ENCODE assay signal across 21 cellular contexts in the genomic region with DNA sequence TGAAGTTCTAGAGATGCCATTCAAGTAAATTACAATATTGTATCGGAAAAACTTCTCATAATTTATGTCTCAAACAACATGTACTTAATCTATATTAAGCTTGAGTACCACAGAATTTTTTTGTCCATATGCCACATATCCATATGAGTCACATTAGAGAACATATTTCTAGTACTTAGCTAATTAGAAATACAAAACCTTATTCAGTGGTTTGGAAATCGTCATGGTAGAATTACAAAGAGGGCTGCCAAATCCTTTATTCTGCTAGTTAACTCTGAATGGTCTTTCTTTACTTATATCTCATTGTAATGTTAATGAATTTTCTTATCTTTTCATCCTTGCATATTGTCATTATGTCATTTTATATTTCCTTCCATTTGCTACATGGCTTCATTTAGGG. TPM values are rescaled to one million over a fixed set of nuclear protein-coding genes. Genes with fewer than 3 reads are reported as not detected.
A peak's percentile ranks its signal among the peaks of the same experiment; 100 is the strongest.
DNase-seq lines count a peak whose midpoint lies in the region; ATAC-seq and TF ChIP-seq lines count a peak whose summit lies in the region.
"Had no signal": no experiment of that assay in that cellular context is flagged by ENCODE, and none has a peak within 500 bp of the region (broad histone marks: within the 10 kb centered on the region; RNA-seq: fewer than 3 reads in every experiment).

No MANE protein-coding gene starts in this region.

- no peaks in the 10 kb centered on the region for H3K9me2 ChIP-seq in GM23248 (ENCODE audit: insufficient read depth)

- H3K36me3 ChIP-seq in ACC112 (ENCODE audit: insufficient read depth, low read length) = no peaks in the 10 kb centered on the region
- no peaks in the 10 kb centered on the region for H3K36me3 ChIP-seq in GM23248 (ENCODE audit: low read depth)
- H3K36me3 ChIP-seq: gastrocnemius medialis, left lung, suprapubic skin had no signal

- no peaks in the 10 kb centered on the region for H4K20me1 ChIP-seq in GM23248 (ENCODE audit: insufficient read depth)

- no peaks in the 10 kb centered on the region for H3K27me3 Mint-ChIP-seq in activated T-helper 17 cell treated with anti-CD3 and anti-CD28 coated beads, Interleukin-2, amount 50 U/mL, for 72 hours
- no peaks in the 10 kb centered on the region for H3K27me3 Mint-ChIP-seq in Calu3 (ENCODE audit: unreplicated experiment)

- peak overlapping the region; percentile 46 for H3K9ac ChIP-seq in GM23248

- intact Hi-C loops in Calu3 (cut with micrococcal nuclease; ENCODE audit: unreplicated experiment) = loop anchor here (5.0 to 10.0 kb wide), 2 partner anchors 157 to 254 kb away; no protein-coding TSS in a partner anchor

- H3K9me3 Mint-ChIP-seq in activated T-helper 17 cell treated with anti-CD3 and anti-CD28 coated beads, Interleukin-2, amount 50 U/mL, for 72 hours = no peaks in the 10 kb centered on the region
- H3K9me3 Mint-ChIP-seq in Calu3 (ENCODE audit: low read depth, unreplicated experiment) = no peaks in the 10 kb centered on the region
- H3K9me3 Mint-ChIP-seq: activated T-helper 1 cell treated with anti-CD3 and anti-CD28 coated beads, Interleukin-12 subunit alpha, Interleukin-12 subunit beta, Interleukin-2, Interleukin-4 antibody, amounts not matched to agents 30 ng/mL and 10 ng/mL and 1 ng/mL, durations not matched to agents 14 hours and 24 hours and 36 hours had no signal

- WGBS in GM23248 (ENCODE audit: low coverage in 1 of 2, low lambda C conversion rate in 2 of 2, missing lambda C conversion rate in 2 of 2), 2 experiments = 32 to 34% methylated on average over 2 of the region's 2 CpGs

- peak; percentile 86 for DNase-seq in GM23248
- peak; percentile 93 for DNase-seq in fibroblast of peridontal ligament (ENCODE audit: extremely low read depth)
- no peak for DNase-seq in stimulated activated naive CD4-positive, alpha-beta T cell treated with Interleukin-2 at 50 U/mL for 16 hours (lab: John Stamatoyannopoulos, UW)
- DNase-seq in Calu3 = no peak
- no peak for DNase-seq in Kasumi-1 (lab: John Stamatoyannopoulos, UW)
- no peak for DNase-seq in NCI-H1417 (lab: John Stamatoyannopoulos, UW)
- DNase-seq: activated CD4-positive, CD25-positive, alpha-beta regulatory T cell; activated CD8-positive, alpha-beta memory T cell treated with anti-CD3 and anti-CD28 coated beads for 24 hours; AML-193; gastrocnemius medialis; H7; left lung; NCI-H146; NCI-H2227 treated with DMSO at 0.1 percent for 48 hours; posterior cingulate gyrus; Right ventricle myocardium superior; stimulated activated CD4-positive, alpha-beta T cell treated with anti-CD3 and anti-CD28 coated beads, Interleukin-4, amount 100 ng/mL, for 1 hour had no signal

- in situ Hi-C loops in GM23248 (cut with MboI) = no loop called here

- H3K4me3 ChIP-seq in ACC112 (ENCODE audit: low read depth, low read length) (no peak overlapping the region), GM23248 (no peak overlapping the region)
- H3K4me3 ChIP-seq: gastrocnemius medialis, left lung, suprapubic skin had no signal

- H3F3A ChIP-seq in GM23248 (ENCODE audit: insufficient read depth) = peaks cover 56% of the 10 kb centered on the region

- peaks cover 17% of the 10 kb centered on the region for H3K36me3 Mint-ChIP-seq in activated T-helper 17 cell treated with anti-CD3 and anti-CD28 coated beads, Interleukin-2, amount 50 U/mL, for 72 hours (ENCODE audit: low read depth)
- H3K36me3 Mint-ChIP-seq in Calu3 (ENCODE audit: insufficient read depth, unreplicated experiment) = peaks cover 9% of the 10 kb centered on the region

- H3K79me2 ChIP-seq in ACC112 (ENCODE audit: control insufficient read depth, insufficient read depth, low read length, unreplicated experiment) (peaks cover 3% of the 10 kb centered on the region), GM23248 (ENCODE audit: insufficient read depth) (peaks cover 14% of the 10 kb centered on the region)

- peak overlapping the region; percentile 99 for H3K27ac ChIP-seq in ACC112 (ENCODE audit: low read depth, low read length)
- H3K27ac ChIP-seq in GM23248 = peak overlapping the region; percentile 100
- H3K27ac ChIP-seq: gastrocnemius medialis, left lung, suprapubic skin had no signal

- H3K4me1 ChIP-seq in ACC112 (ENCODE audit: control insufficient read depth, insufficient read depth, low read length, unreplicated experiment) (peaks cover 47% of the 10 kb centered on the region), GM23248 (ENCODE audit: insufficient read depth) (peaks cover 66% of the 10 kb centered on the region)

- H3K27me3 ChIP-seq in ACC112 (ENCODE audit: insufficient read depth, low read length) (no peaks in the 10 kb centered on the region), GM23248 (replicated peaks; ENCODE audit: insufficient read depth) (no peaks in the 10 kb centered on the region)
- H3K27me3 ChIP-seq: gastrocnemius medialis, left lung, suprapubic skin had no signal

- CTCF ChIA-PET in Calu3 (lab: Charles Lee) = no interaction called here

- H3K4me3 Mint-ChIP-seq in activated T-helper 17 cell treated with anti-CD3 and anti-CD28 coated beads, Interleukin-2, amount 50 U/mL, for 72 hours = peak overlapping the region; percentile 74
- H3K4me3 Mint-ChIP-seq in Calu3 (ENCODE audit: low read depth, unreplicated experiment) = no peak overlapping the region
- H3K4me3 Mint-ChIP-seq: activated T-helper 1 cell treated with anti-CD3 and anti-CD28 coated beads, Interleukin-12 subunit alpha, Interleukin-12 subunit beta, Interleukin-2, Interleukin-4 antibody, amounts not matched to agents 30 ng/mL and 10 ng/mL and 1 ng/mL, durations not matched to agents 14 hours and 24 hours and 36 hours had no signal

- peak overlapping the region; percentile 78 for H3K4me2 ChIP-seq in GM23248 (ENCODE audit: unreplicated experiment)

- no peaks in the 10 kb centered on the region for H3K9me3 ChIP-seq in GM23248 (ENCODE audit: low read depth)
- H3K9me3 ChIP-seq: gastrocnemius medialis, left lung, suprapubic skin had no signal

- no peak for TF ChIP-seq CTCF in Calu3 (IDR thresholded peaks at IDR 0.05; ENCODE audit: unreplicated experiment)

- BruUV-seq in Calu3 (replicated peaks; lab: Mats Ljungman, UMichigan) = no TSS peak

- peak overlapping the region; percentile 100 for H3K27ac Mint-ChIP-seq in activated T-helper 17 cell treated with anti-CD3 and anti-CD28 coated beads, Interleukin-2, amount 50 U/mL, for 72 hours
- no peak overlapping the region for H3K27ac Mint-ChIP-seq in Calu3 (ENCODE audit: unreplicated experiment)
- H3K27ac Mint-ChIP-seq: activated T-helper 1 cell treated with anti-CD3 and anti-CD28 coated beads, Interleukin-12 subunit alpha, Interleukin-12 subunit beta, Interleukin-2, Interleukin-4 antibody, amounts not matched to agents 30 ng/mL and 10 ng/mL and 1 ng/mL, durations not matched to agents 14 hours and 24 hours and 36 hours had no signal

- no peak for ATAC-seq in activated T-helper 17 cell treated with anti-CD3 and anti-CD28 coated beads, Interleukin-2, amount 50 U/mL, for 72 hours (replicated peaks)
- ATAC-seq: gastrocnemius medialis, left lung had no signal

- H2AFZ ChIP-seq in ACC112 (ENCODE audit: low read length, unreplicated experiment) (peak overlapping the region; percentile 18), GM23248 (no peak overlapping the region)

- H3K4me1 Mint-ChIP-seq in activated T-helper 17 cell treated with anti-CD3 and anti-CD28 coated beads, Interleukin-2, amount 50 U/mL, for 72 hours = peaks cover 26% of the 10 kb centered on the region
- H3K4me1 Mint-ChIP-seq in Calu3 (ENCODE audit: low read depth, unreplicated experiment) = peaks cover 40% of the 10 kb centered on the region

RNA-seq across cellular contexts. Expression of a gene that starts 9.0 kb away (rescaled TPM):
- 10,031 and 10,466 TPM in 2 replicates for total RNA-seq in GM23248 (2014; rRNA removed; shearing (Covaris generic))
- 3,784 and 3,823 TPM in 2 replicates for polyA plus RNA-seq in GM23248 (2016; fragmentation: Nextera tagmentation; extraction: Ambion mirVana)
- 1,000 to 10,000 TPM; 1,131 to 1,699 TPM for total RNA-seq in activated T-helper 17 cell treated with anti-CD3 and anti-CD28 coated beads, Interleukin-2, amount 50 U/mL, for 72 hours
- total RNA-seq in Calu3 (2022) = 318 and 486 TPM in 2 replicates

RNA-seq across cellular contexts. Expression of a gene that starts 17.6 kb away (rescaled TPM):
- 4.4 and 13.0 TPM in 2 replicates for total RNA-seq in GM23248 (2014; rRNA removed; shearing (Covaris generic))
- polyA plus RNA-seq in GM23248 (2016; fragmentation: Nextera tagmentation; extraction: Ambion mirVana) = 4.3 and 7.2 TPM in 2 replicates
- total RNA-seq in activated T-helper 17 cell treated with anti-CD3 and anti-CD28 coated beads, Interleukin-2, amount 50 U/mL, for 72 hours = 1 to 10 TPM; 3.3 to 6.7 TPM
- 7.9 and 10.3 TPM in 2 replicates for total RNA-seq in Calu3 (2022)

Comparison
In these comparisons a context has a peak if more than half of its experiments do, and no peak if none do; other contexts are left out.
1. DNase-seq: peak in GM23248 (single experiment) and fibroblast of peridontal ligament (single experiment); none in stimulated activated naive CD4-positive, alpha-beta T cell treated with Interleukin-2 at 50 U/mL for 16 hours (single experiment), Calu3 (single experiment), Kasumi-1 (0 of 2) and NCI-H1417 (0 of 3).